Comparison of ENCODE assay signal across 34 cellular contexts in the genomic region with DNA sequence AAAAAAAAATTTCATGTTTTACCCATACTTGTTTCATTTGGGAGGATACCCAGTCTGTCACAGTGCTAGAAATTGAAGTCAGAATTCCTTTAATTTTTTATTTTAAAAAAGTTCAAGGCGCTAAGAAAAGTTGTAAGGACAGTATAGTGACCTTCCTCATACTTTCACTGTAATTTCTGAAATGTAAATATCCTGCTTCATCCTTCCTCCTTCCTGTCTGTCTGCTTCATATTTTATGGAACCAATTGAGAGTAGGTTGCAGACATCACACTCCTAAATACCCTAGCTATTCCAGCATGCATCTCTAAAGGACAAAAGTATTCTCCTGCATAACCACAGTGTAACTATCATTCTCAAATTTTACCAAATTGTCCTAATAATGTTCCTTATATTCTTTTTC.
"Had no signal": no experiment of that assay in that cellular context is flagged by ENCODE, and none has a peak within 500 bp of the region (broad histone marks: within the 10 kb centered on the region; RNA-seq: fewer than 3 reads in every experiment).

No MANE protein-coding gene starts in this region.

- H3K9me3 Mint-ChIP-seq: activated B cell treated with CpG ODN at 0.5 μM for 24 hours; activated CD4-positive, alpha-beta memory T cell treated with anti-CD3 and anti-CD28 coated beads for 36 hours; activated CD4-positive, alpha-beta T cell treated with anti-CD3 and anti-CD28 coated beads, Interleukin-2, amount 10 ng/mL, durations not matched to agents 24 days and 14 days; activated CD8-positive, alpha-beta T cell treated with anti-CD3 and anti-CD28 coated beads for 36 hours; activated naive CD8-positive, alpha-beta T cell treated with anti-CD3 and anti-CD28 coated beads, Interleukin-2, amount 10 ng/mL, durations not matched to agents 7 days and 5 days; activated naive CD8-positive, alpha-beta T cell treated with anti-CD3 and anti-CD28 coated beads, Interleukin-2, amount 50 U/mL, for 24 hours; activated T-cell treated with anti-CD3 and anti-CD28 coated beads, Interleukin-2, amount 50 U/mL, for 4 hours; activated T-cell treated with anti-CD3 and anti-CD28 coated beads, Interleukin-2, amount 50 U/mL, for 72 hours; activated T-helper 1 cell treated with anti-CD3 and anti-CD28 coated beads, Interleukin-12 subunit alpha, Interleukin-12 subunit beta, Interleukin-2, Interleukin-4 antibody, amounts not matched to agents 30 ng/mL and 10 ng/mL and 1 ng/mL, durations not matched to agents 14 hours and 24 hours and 36 hours; activated T-helper 17 cell treated with anti-CD3 and anti-CD28 coated beads, Interleukin-2, amount 50 U/mL, for 72 hours; brain; T-cell; T-helper 2 cell treated with Interferon-gamma antibody and Interleukin-4, amounts not matched to agents 5 μg/mL and 100 μg/mL, for 36 hours had no signal

- H3K4me3 ChIP-seq: ascending aorta, cardiac muscle cell had no signal

- H3K4me1 Mint-ChIP-seq: activated CD4-positive, alpha-beta T cell treated with anti-CD3 and anti-CD28 coated beads, Interleukin-2, amount 10 ng/mL, durations not matched to agents 24 days and 14 days; activated naive CD8-positive, alpha-beta T cell treated with anti-CD3 and anti-CD28 coated beads, Interleukin-2, amount 10 ng/mL, durations not matched to agents 7 days and 5 days; activated naive CD8-positive, alpha-beta T cell treated with anti-CD3 and anti-CD28 coated beads, Interleukin-2, amount 50 U/mL, for 24 hours; brain had no signal

- H3K4me3 Mint-ChIP-seq: activated B cell treated with CpG ODN at 0.5 μM for 24 hours; activated CD4-positive, alpha-beta memory T cell treated with anti-CD3 and anti-CD28 coated beads for 36 hours; activated CD4-positive, alpha-beta T cell treated with anti-CD3 and anti-CD28 coated beads, Interleukin-2, amount 10 ng/mL, durations not matched to agents 24 days and 14 days; activated CD8-positive, alpha-beta T cell treated with anti-CD3 and anti-CD28 coated beads for 36 hours; activated naive CD4-positive, alpha-beta T cell treated with anti-CD3 and anti-CD28 coated beads for 36 hours; activated naive CD8-positive, alpha-beta T cell; activated naive CD8-positive, alpha-beta T cell treated with anti-CD3 and anti-CD28 coated beads, Interleukin-2, amount 10 ng/mL, durations not matched to agents 7 days and 5 days; activated naive CD8-positive, alpha-beta T cell treated with anti-CD3 and anti-CD28 coated beads, Interleukin-2, amount 50 U/mL, for 24 hours; activated T-cell treated with anti-CD3 and anti-CD28 coated beads, Interleukin-2, amount 50 U/mL, for 4 hours; activated T-cell treated with anti-CD3 and anti-CD28 coated beads, Interleukin-2, amount 50 U/mL, for 72 hours; activated T-helper 1 cell treated with anti-CD3 and anti-CD28 coated beads, Interleukin-12 subunit alpha, Interleukin-12 subunit beta, Interleukin-2, Interleukin-4 antibody, amounts not matched to agents 30 ng/mL and 10 ng/mL and 1 ng/mL, durations not matched to agents 14 hours and 24 hours and 36 hours; activated T-helper 17 cell treated with anti-CD3 and anti-CD28 coated beads, Interleukin-2, amount 50 U/mL, for 72 hours; brain; T-cell; T-helper 2 cell treated with Interferon-gamma antibody and Interleukin-4, amounts not matched to agents 5 μg/mL and 100 μg/mL, for 36 hours had no signal

- ATAC-seq: activated CD8-positive, alpha-beta T cell treated with anti-CD3 and anti-CD28 coated beads for 36 hours; activated naive CD8-positive, alpha-beta T cell treated with anti-CD3 and anti-CD28 coated beads, Interleukin-2, amount 50 U/mL, for 24 hours; activated T-cell treated with anti-CD3 and anti-CD28 coated beads, Interleukin-2, amount 50 U/mL, for 4 hours; activated T-cell treated with anti-CD3 and anti-CD28 coated beads, Interleukin-2, amount 50 U/mL, for 72 hours; activated T-helper 17 cell treated with anti-CD3 and anti-CD28 coated beads, Interleukin-2, amount 50 U/mL, for 72 hours; T-cell had no signal

- H3K36me3 ChIP-seq: ascending aorta, cardiac muscle cell had no signal

- H3K27ac ChIP-seq: ascending aorta, cardiac muscle cell, VCaP had no signal

- H3K36me3 Mint-ChIP-seq: activated CD4-positive, alpha-beta memory T cell treated with anti-CD3 and anti-CD28 coated beads for 36 hours; activated naive CD8-positive, alpha-beta T cell treated with anti-CD3 and anti-CD28 coated beads, Interleukin-2, amount 10 ng/mL, durations not matched to agents 7 days and 5 days; brain had no signal

- H3K9me3 ChIP-seq: ascending aorta had no signal

- H3K27me3 Mint-ChIP-seq: activated CD4-positive, alpha-beta memory T cell treated with anti-CD3 and anti-CD28 coated beads for 36 hours; activated CD4-positive, alpha-beta T cell treated with anti-CD3 and anti-CD28 coated beads, Interleukin-2, amount 10 ng/mL, durations not matched to agents 24 days and 14 days; activated CD8-positive, alpha-beta T cell treated with anti-CD3 and anti-CD28 coated beads for 36 hours; activated naive CD8-positive, alpha-beta T cell; activated naive CD8-positive, alpha-beta T cell treated with anti-CD3 and anti-CD28 coated beads, Interleukin-2, amount 50 U/mL, for 24 hours; activated T-helper 17 cell treated with anti-CD3 and anti-CD28 coated beads, Interleukin-2, amount 50 U/mL, for 72 hours; T-cell had no signal

- H3K4me1 ChIP-seq: ascending aorta had no signal

- H3K27me3 ChIP-seq: ascending aorta, cardiac muscle cell had no signal

- DNase-seq: activated B cell treated with CpG ODN at 0.5 μM for 24 hours; activated CD4-positive, alpha-beta memory T cell treated with anti-CD3 and anti-CD28 coated beads for 36 hours; activated CD4-positive, alpha-beta T cell treated with anti-CD3 and anti-CD28 coated beads for 4 hours; activated CD4-positive, alpha-beta T cell treated with anti-CD3 and anti-CD28 coated beads, Interleukin-2, amount 50 U/mL, for 1 hour; activated CD4-positive, alpha-beta T cell treated with anti-CD3 and anti-CD28 coated beads, Interleukin-2, amount 50 U/mL, for 4 hours; activated CD4-positive, CD25-positive, alpha-beta regulatory T cell treated with anti-CD3 and anti-CD28 coated beads, Interleukin-2, amount 50 U/mL, for 72 hours; activated CD8-positive, alpha-beta memory T cell treated with anti-CD3 and anti-CD28 coated beads, Interleukin-2, amount 50 U/mL, for 4 hours; activated CD8-positive, alpha-beta T cell treated with anti-CD3 and anti-CD28 coated beads for 36 hours; activated effector memory CD4-positive, alpha-beta T cell treated with anti-CD3 and anti-CD28 coated beads, Interleukin-2, amount 50 U/mL, for 16 hours; activated gamma-delta T cell treated with Interleukin-2 at 50 U/mL for 16 hours; activated naive CD4-positive, alpha-beta T cell; activated naive CD4-positive, alpha-beta T cell treated with anti-CD3 and anti-CD28 coated beads for 36 hours; activated naive CD4-positive, alpha-beta T cell treated with anti-CD3 and anti-CD28 coated beads, Interleukin-2, amount 50 U/mL, for 16 hours; activated naive CD8-positive, alpha-beta T cell treated with anti-CD3 and anti-CD28 coated beads, Interleukin-2, amount 10 ng/mL, durations not matched to agents 7 days and 5 days; activated naive CD8-positive, alpha-beta T cell treated with anti-CD3 and anti-CD28 coated beads, Interleukin-2, amount 50 U/mL, for 24 hours; activated T-cell treated with anti-CD3 and anti-CD28 coated beads for 4 hours; activated T-cell treated with anti-CD3 and anti-CD28 coated beads, Interleukin-2, amount 50 U/mL, for 1 hour; activated T-cell treated with anti-CD3 and anti-CD28 coated beads, Interleukin-2, amount 50 U/mL, for 4 hours; activated T-cell treated with anti-CD3 and anti-CD28 coated beads, Interleukin-2, amount 50 U/mL, for 72 hours; amygdala; anterior cingulate cortex; caudate nucleus; T-cell; T-helper 2 cell; T-helper 9 cell had no signal

- H3K27ac Mint-ChIP-seq: activated B cell treated with CpG ODN at 0.5 μM for 24 hours; activated CD4-positive, alpha-beta memory T cell treated with anti-CD3 and anti-CD28 coated beads for 36 hours; activated CD4-positive, alpha-beta T cell treated with anti-CD3 and anti-CD28 coated beads, Interleukin-2, amount 10 ng/mL, durations not matched to agents 24 days and 14 days; activated CD8-positive, alpha-beta T cell treated with anti-CD3 and anti-CD28 coated beads for 36 hours; activated naive CD4-positive, alpha-beta T cell treated with anti-CD3 and anti-CD28 coated beads for 36 hours; activated naive CD8-positive, alpha-beta T cell; activated naive CD8-positive, alpha-beta T cell treated with anti-CD3 and anti-CD28 coated beads, Interleukin-2, amount 10 ng/mL, durations not matched to agents 7 days and 5 days; activated naive CD8-positive, alpha-beta T cell treated with anti-CD3 and anti-CD28 coated beads, Interleukin-2, amount 50 U/mL, for 24 hours; activated T-cell treated with anti-CD3 and anti-CD28 coated beads, Interleukin-2, amount 50 U/mL, for 72 hours; activated T-helper 1 cell treated with anti-CD3 and anti-CD28 coated beads, Interleukin-12 subunit alpha, Interleukin-12 subunit beta, Interleukin-2, Interleukin-4 antibody, amounts not matched to agents 30 ng/mL and 10 ng/mL and 1 ng/mL, durations not matched to agents 14 hours and 24 hours and 36 hours; activated T-helper 17 cell treated with anti-CD3 and anti-CD28 coated beads, Interleukin-2, amount 50 U/mL, for 72 hours; brain; T-cell; T-helper 2 cell treated with Interferon-gamma antibody and Interleukin-4, amounts not matched to agents 5 μg/mL and 100 μg/mL, for 36 hours had no signal
